In the genomic region with DNA sequence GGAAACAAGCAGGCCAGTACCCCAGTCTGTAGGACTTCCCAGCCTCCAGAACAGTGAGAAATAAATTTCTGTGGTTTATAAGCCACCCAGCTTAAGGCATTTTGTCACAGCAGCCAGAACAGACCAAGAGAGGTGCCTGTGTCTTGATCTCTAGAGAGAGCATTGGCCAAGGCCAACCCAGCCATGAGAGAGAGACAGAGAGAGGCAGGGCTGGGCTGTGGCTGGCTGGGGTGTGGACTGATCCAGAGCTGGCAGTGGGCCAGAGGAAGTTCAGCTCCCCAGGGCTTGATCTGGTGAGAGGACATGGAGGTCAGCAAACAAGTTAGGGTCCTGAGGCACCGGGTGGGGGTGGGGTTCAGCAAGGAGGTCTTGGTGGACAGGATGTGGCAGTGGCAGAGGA, we compare ENCODE assay signal across 14 cellular contexts. TPM values are rescaled to one million over a fixed set of nuclear protein-coding genes. Genes with fewer than 3 reads are reported as not detected.
"Had no signal": no experiment of that assay in that cellular context is flagged by ENCODE, and none has a peak within 500 bp of the region (broad histone marks: within the 10 kb centered on the region; RNA-seq: fewer than 3 reads in every experiment).

No MANE protein-coding gene starts in this region.

RNA-seq across cellular contexts. Expression of gene NPY4R2, which starts 14.4 kb away (rescaled TPM):
- total RNA-seq: kidney; kidney epithelial cell; left lobe of liver; left ventricle myocardium inferior; left ventricle myocardium superior; liver; lung microvascular endothelial cell; mammary epithelial cell; mesothelial cell of epicardium; mononuclear cell; myocyte; naive thymus-derived CD4-positive, alpha-beta T cell had no signal
- polyA plus RNA-seq: hepatocyte; immature natural killer cell; liver; naive thymus-derived CD4-positive, alpha-beta T cell had no signal
